Comparison of ENCODE assay signal across 10 cellular contexts in genomic region chr5:135379052-135379654, GRCh38. TPM values are rescaled to one million over a fixed set of nuclear protein-coding genes. Genes with fewer than 3 reads are reported as not detected.
DNase-seq lines count a peak whose midpoint lies in the region; ATAC-seq and TF ChIP-seq lines count a peak whose summit lies in the region.
"Had no signal": no experiment of that assay in that cellular context is flagged by ENCODE, and none has a peak within 500 bp of the region (broad histone marks: within the 10 kb centered on the region; RNA-seq: fewer than 3 reads in every experiment).

No MANE protein-coding gene starts in this region.

- peaks cover 83% of the 10 kb centered on the region for H3K4me1 Mint-ChIP-seq in CD14-positive monocyte
- H3K4me1 Mint-ChIP-seq in dendritic cell treated with granulocyte-macrophage colony-stimulating factor and Interleukin-4, amounts not matched to agents 40 ng/mL and 50 ng/mL, for 4 days (ENCODE audit: low read depth) = peaks cover 92% of the 10 kb centered on the region

- peak overlapping the region; percentile 33 for H3K27ac ChIP-seq in neutrophil

- peak overlapping the region; percentile 91 for H3K9ac ChIP-seq in Loucy (ENCODE audit: low read depth, low read length, poor library complexity, severe bottlenecking)

- peak overlapping the region; percentile 42 to 95 (median 78) for H3K27ac Mint-ChIP-seq in CD14-positive monocyte
- H3K27ac Mint-ChIP-seq in dendritic cell treated with granulocyte-macrophage colony-stimulating factor and Interleukin-4, amounts not matched to agents 40 ng/mL and 50 ng/mL, for 4 days = peak overlapping the region; percentile 64
- H3K27ac Mint-ChIP-seq: activated B cell treated with CpG ODN at 0.5 μM for 24 hours had no signal

- intact Hi-C loops in CD14-positive monocyte (cut with micrococcal nuclease) = loop anchor here in 1 of 2 donors (10.0 kb wide), 1 partner anchor 46 kb away; no protein-coding TSS in a partner anchor
- intact Hi-C loops in dendritic cell treated with granulocyte-macrophage colony-stimulating factor and Interleukin-4, amounts not matched to agents 40 ng/mL and 50 ng/mL, for 4 days (cut with micrococcal nuclease) = loop anchor here (10.0 kb wide), 1 partner anchor 46 kb away; no protein-coding TSS in a partner anchor

- no peak overlapping the region for H3K4me3 Mint-ChIP-seq in CD14-positive monocyte
- H3K4me3 Mint-ChIP-seq in dendritic cell treated with granulocyte-macrophage colony-stimulating factor and Interleukin-4, amounts not matched to agents 40 ng/mL and 50 ng/mL, for 4 days = no peak overlapping the region
- H3K4me3 Mint-ChIP-seq: activated B cell treated with CpG ODN at 0.5 μM for 24 hours had no signal

- H3K27me3 ChIP-seq in Loucy (ENCODE audit: insufficient read depth, low read length, poor library complexity, severe bottlenecking) = no peaks in the 10 kb centered on the region
- H3K27me3 ChIP-seq in neutrophil = no peaks in the 10 kb centered on the region

- H3K36me3 ChIP-seq in Loucy (ENCODE audit: insufficient read depth, low read length) = peaks cover 94% of the 10 kb centered on the region
- H3K36me3 ChIP-seq in neutrophil = peaks cover 73% of the 10 kb centered on the region

- no peak overlapping the region for H2AFZ ChIP-seq in Loucy (ENCODE audit: low read length)

- H3F3A ChIP-seq in Loucy (ENCODE audit: low read depth) = peaks cover 34% of the 10 kb centered on the region

- H4K20me1 ChIP-seq in Loucy (ENCODE audit: insufficient read depth, low read length, poor library complexity, severe bottlenecking) = peaks cover 62% of the 10 kb centered on the region

- H3K4me1 ChIP-seq in Loucy (ENCODE audit: insufficient read depth, low read length, poor library complexity, severe bottlenecking) (peaks cover 84% of the 10 kb centered on the region), neutrophil (ENCODE audit: control insufficient read depth in 1 of 2, insufficient read depth in 1 of 2, low read depth in 1 of 2, low read length in 1 of 2) (peaks cover 46 to 61% of the 10 kb centered on the region in 2 experiments)
- H3K4me1 ChIP-seq: HAP-1 had no signal

- H3K9me3 Mint-ChIP-seq in CD14-positive monocyte = no peaks in the 10 kb centered on the region
- no peaks in the 10 kb centered on the region for H3K9me3 Mint-ChIP-seq in dendritic cell treated with granulocyte-macrophage colony-stimulating factor and Interleukin-4, amounts not matched to agents 40 ng/mL and 50 ng/mL, for 4 days
- H3K9me3 Mint-ChIP-seq: activated B cell treated with CpG ODN at 0.5 μM for 24 hours had no signal

- H3K79me2 ChIP-seq in Loucy (ENCODE audit: insufficient read depth, low read length) = peaks cover 93% of the 10 kb centered on the region

- H3K9me3 ChIP-seq in Loucy (ENCODE audit: insufficient read depth, low read depth, low read length) = no peaks in the 10 kb centered on the region
- H3K9me3 ChIP-seq in neutrophil = no peaks in the 10 kb centered on the region
- H3K9me3 ChIP-seq: HAP-1 had no signal

- H3K4me3 ChIP-seq in Loucy (ENCODE audit: low read length, poor library complexity, severe bottlenecking) (no peak overlapping the region), neutrophil (ENCODE audit: low read depth in 1 of 2, low read length in 1 of 2) (no peak overlapping the region)
- H3K4me3 ChIP-seq: HAP-1 had no signal

- no peak for TF ChIP-seq CTCF in CD14-positive monocyte (IDR thresholded peaks at IDR 0.05)
- no peak for TF ChIP-seq CTCF in Loucy (conservative IDR thresholded peaks at IDR 0.05; ENCODE audit: low read length)
- no peak for TF ChIP-seq CTCF in neutrophil (IDR thresholded peaks at IDR 0.05)

- peaks cover 88 to 99% of the 10 kb centered on the region in 2 donors for H3K36me3 Mint-ChIP-seq in CD14-positive monocyte
- H3K36me3 Mint-ChIP-seq in dendritic cell treated with granulocyte-macrophage colony-stimulating factor and Interleukin-4, amounts not matched to agents 40 ng/mL and 50 ng/mL, for 4 days (ENCODE audit: low read depth) = peaks cover 100% of the 10 kb centered on the region

- H3K4me2 ChIP-seq in Loucy (ENCODE audit: low read depth, low read length, poor library complexity, severe bottlenecking) = peak overlapping the region; percentile 83

- DNase-seq in CD14-positive monocyte (ENCODE audit: low spot score) = no peak
- no peak for DNase-seq in activated effector memory CD4-positive, alpha-beta T cell treated with anti-CD3 and anti-CD28 coated beads, Interleukin-2, amount 50 U/mL, for 16 hours
- no peak for DNase-seq in DMS53 (lab: John Stamatoyannopoulos, UW)
- DNase-seq in NCI-H1417 (lab: John Stamatoyannopoulos, UW) = no peak
- DNase-seq: activated B cell treated with CpG ODN at 0.5 μM for 24 hours had no signal

- ATAC-seq in GM18858 (IDR thresholded peaks at IDR 0.05; ENCODE audit: unreplicated experiment) = no peak

- H3K27me3 Mint-ChIP-seq in CD14-positive monocyte (ENCODE audit: low read depth in 3 of 3) = no peaks in the 10 kb centered on the region
- H3K27me3 Mint-ChIP-seq in dendritic cell treated with granulocyte-macrophage colony-stimulating factor and Interleukin-4, amounts not matched to agents 40 ng/mL and 50 ng/mL, for 4 days = no peaks in the 10 kb centered on the region
- H3K27me3 Mint-ChIP-seq: activated B cell treated with CpG ODN at 0.5 μM for 24 hours had no signal

- no peaks in the 10 kb centered on the region for H3K9me2 ChIP-seq in Loucy (replicated peaks; ENCODE audit: low read depth, low read length)

RNA-seq across cellular contexts. Expression of gene MACROH2A1, which starts 19.9 kb away (rescaled TPM):
- 100 to 1,000 TPM; 352 to 443 TPM for polyA plus RNA-seq in CD14-positive monocyte
